Comparison of ENCODE assay signal across 1 cellular context in genomic region chr2:57759822-57760300, GRCh38.
TF ChIP-seq lines count a peak whose summit lies in the region.

No MANE protein-coding gene starts in this region.

TF ChIP-seq in HEK293, 187 proteins besides CTCF, POLR2A, EP300 and RAD21 (continued from another document):
- TF ChIP-seq ZSCAN30 (tag by site-specific recombination; IDR thresholded peaks at IDR 0.05) = peak; percentile 82
- TF ChIP-seq PRDM1 (tag by site-specific recombination; IDR thresholded peaks at IDR 0.05) = peak; percentile 71
- TF ChIP-seq ZNF600 (tag by site-specific recombination; IDR thresholded peaks at IDR 0.05) = 0 out of 2 replicates have a peak, but pooled peaks have one; percentile 49
- peak; percentile 97 for TF ChIP-seq ZNF654 (tag by site-specific recombination; IDR thresholded peaks at IDR 0.05; ENCODE audit: low read depth)
- no peak for TF ChIP-seq ZNF621 (tag by site-specific recombination; IDR thresholded peaks at IDR 0.05)
- no peak for TF ChIP-seq ZNF776 (tag by site-specific recombination; IDR thresholded peaks at IDR 0.05; ENCODE audit: borderline replicate concordance)
- no peak for TF ChIP-seq ZNF645 (tag by site-specific recombination; IDR thresholded peaks at IDR 0.05)
